12 cellular contexts compared by ENCODE assay signal in the genomic region with DNA sequence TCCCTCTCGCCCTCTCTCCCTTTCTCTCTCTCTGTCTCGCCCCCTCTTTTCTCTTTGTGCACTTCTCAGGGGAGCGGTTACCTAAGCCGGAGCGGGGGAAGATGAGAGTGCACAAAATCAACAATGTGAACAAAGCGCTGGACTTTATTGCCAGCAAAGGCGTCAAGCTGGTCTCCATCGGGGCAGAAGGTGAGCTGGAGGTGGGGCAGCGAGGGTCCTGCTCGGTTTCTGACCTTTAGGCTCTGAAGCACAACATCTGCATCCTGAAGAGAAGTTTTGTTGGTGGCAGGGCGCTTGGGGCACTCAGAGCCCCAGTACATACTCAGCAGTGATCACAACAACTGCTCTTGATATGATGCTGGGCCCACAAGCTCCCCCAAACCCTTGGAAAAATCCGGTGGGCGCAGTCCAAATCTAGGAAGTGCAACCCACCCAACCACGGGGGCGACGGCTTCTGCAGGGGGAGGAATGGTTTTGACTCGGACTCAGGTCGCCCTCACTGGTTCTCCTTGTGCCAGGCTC. TPM values are rescaled to one million over a fixed set of nuclear protein-coding genes. Genes with fewer than 3 reads are reported as not detected.
DNase-seq lines count a peak whose midpoint lies in the region; ATAC-seq and TF ChIP-seq lines count a peak whose summit lies in the region.
"Had no signal": no experiment of that assay in that cellular context is flagged by ENCODE, and none has a peak within 500 bp of the region (broad histone marks: within the 10 kb centered on the region; RNA-seq: fewer than 3 reads in every experiment).

No MANE protein-coding gene starts in this region.

- H3K9ac ChIP-seq in BLaER1 treated with 17β-estradiol and CSF1 and Interleukin-3, amounts not matched to agents 10 nM and 100 nM = peak overlapping the region in 3 of 11 experiments; percentile 11 to 40 (median 24); a peak in 1 of 22 replicates
- H3K9ac ChIP-seq in fibroblast of lung (ENCODE audit: insufficient read depth, low read length) = no peak overlapping the region

- H3K9me3 ChIP-seq in BLaER1 treated with 17β-estradiol and CSF1 and Interleukin-3, amounts not matched to agents 10 nM and 100 nM (replicated peaks in 1 of 11) = no peaks in the 10 kb centered on the region
- H3K9me3 ChIP-seq in fibroblast of lung (ENCODE audit: control insufficient read depth, insufficient read depth, low read depth, low read length) = no peaks in the 10 kb centered on the region
- no peaks in the 10 kb centered on the region for H3K9me3 ChIP-seq in prostate gland

- CTCF ChIA-PET in WTC11 (lab: Charles Lee) = interaction anchor here (0.6 to 2.2 kb wide), 4 partner anchors 18 to 66 kb away, joined by 3 to 10 read pairs (median 4); a partner anchor contains a TSS

- H3K4me2 ChIP-seq in BLaER1 treated with 17β-estradiol and CSF1 and Interleukin-3, amounts not matched to agents 10 nM and 100 nM = peak overlapping the region in 8 of 11 experiments; percentile 26 to 92 (median 70); a peak in 15 of 22 replicates
- no peak overlapping the region for H3K4me2 ChIP-seq in fibroblast of lung (ENCODE audit: extremely low read depth, insufficient read depth, low read length)

- POLR2A ChIA-PET in WTC11 (lab: Charles Lee) = interaction anchor here (1.3 kb wide), 1 partner anchor 53 kb away, joined by 3 read pairs; a partner anchor contains a TSS

- WGBS in prostate gland = 66% methylated on average over 18 of the region's 18 CpGs

- no peak for TF ChIP-seq POLR2A in prostate gland (IDR thresholded peaks at IDR 0.05)

- H3K4me1 ChIP-seq in BLaER1 treated with 17β-estradiol and CSF1 and Interleukin-3, amounts not matched to agents 10 nM and 100 nM = peaks cover 36 to 70% (median 68%) of the 10 kb centered on the region in 10 experiments
- H3K4me1 ChIP-seq in fibroblast of lung (ENCODE audit: control insufficient read depth, extremely low read depth, insufficient read depth, low read length) (peaks cover 21% of the 10 kb centered on the region), prostate gland (replicated peaks) (no peaks in the 10 kb centered on the region)

- peaks cover 83% of the 10 kb centered on the region for H3K79me2 ChIP-seq in fibroblast of lung (ENCODE audit: control insufficient read depth, insufficient read depth, low read length)

- no peaks in the 10 kb centered on the region for H3K27me3 ChIP-seq in BLaER1 treated with 17β-estradiol and CSF1 and Interleukin-3, amounts not matched to agents 10 nM and 100 nM
- no peaks in the 10 kb centered on the region for H3K27me3 ChIP-seq in fibroblast of lung (ENCODE audit: control insufficient read depth, insufficient read depth, low read length)
- H3K27me3 ChIP-seq in prostate gland (replicated peaks; ENCODE audit: insufficient read depth) = no peaks in the 10 kb centered on the region

- no peaks in the 10 kb centered on the region for H3K9me3 Mint-ChIP-seq in WTC11
- H3K9me3 Mint-ChIP-seq: activated CD4-positive, alpha-beta memory T cell treated with anti-CD3 and anti-CD28 coated beads for 36 hours; T-cell had no signal

- H3K36me3 Mint-ChIP-seq in WTC11 = peaks cover 41% of the 10 kb centered on the region

- intact Hi-C loops in prostate gland (cut with DNase I) = no loop called here

- peak overlapping the region in 4 of 11 experiments; percentile 10 to 63 (median 40); a peak in 5 of 22 replicates for H3K27ac ChIP-seq in BLaER1 treated with 17β-estradiol and CSF1 and Interleukin-3, amounts not matched to agents 10 nM and 100 nM
- H3K27ac ChIP-seq in fibroblast of lung (ENCODE audit: insufficient read depth, low read length) (peak overlapping the region; percentile 65), prostate gland (peak overlapping the region; percentile 26 to 31)

- peaks cover 40 to 100% (median 73%) of the 10 kb centered on the region in 11 experiments for H4K20me1 ChIP-seq in BLaER1 treated with 17β-estradiol and CSF1 and Interleukin-3, amounts not matched to agents 10 nM and 100 nM
- H4K20me1 ChIP-seq in fibroblast of lung (ENCODE audit: control insufficient read depth, extremely low read depth, insufficient read depth, low read length) = no peaks in the 10 kb centered on the region

- TF ChIP-seq CTCF in WTC11 (IDR thresholded peaks at IDR 0.05) (no peak), fibroblast of lung (conservative IDR thresholded peaks at IDR 0.05 in 1 of 2, IDR thresholded peaks at IDR 0.05 in 1 of 2; ENCODE audit: low read depth in 1 of 2, low read length in 2 of 2) (no peak), prostate gland (IDR thresholded peaks at IDR 0.05) (no peak)

- ATAC-seq in WTC11 (no peak), GM18517 (IDR thresholded peaks at IDR 0.05; ENCODE audit: unreplicated experiment) (no peak), GM18511 (IDR thresholded peaks at IDR 0.05; ENCODE audit: unreplicated experiment) (no peak)
- ATAC-seq: T-cell had no signal

- H3K27ac Mint-ChIP-seq in WTC11 = peak overlapping the region; percentile 61; the same call in 1 of the 2 replicates
- H3K27ac Mint-ChIP-seq: activated CD4-positive, alpha-beta memory T cell treated with anti-CD3 and anti-CD28 coated beads for 36 hours; B cell; T-cell had no signal

- H3K36me3 ChIP-seq in BLaER1 treated with 17β-estradiol and CSF1 and Interleukin-3, amounts not matched to agents 10 nM and 100 nM = peaks cover 65 to 96% (median 83%) of the 10 kb centered on the region in 11 experiments
- peaks cover 45% of the 10 kb centered on the region for H3K36me3 ChIP-seq in fibroblast of lung (ENCODE audit: control insufficient read depth, insufficient read depth, low read length)
- peaks cover 0 to 6% of the 10 kb centered on the region in 2 donors for H3K36me3 ChIP-seq in prostate gland

- H3K27me3 Mint-ChIP-seq in WTC11 (ENCODE audit: low read depth) = no peaks in the 10 kb centered on the region
- H3K27me3 Mint-ChIP-seq: activated CD4-positive, alpha-beta memory T cell treated with anti-CD3 and anti-CD28 coated beads for 36 hours; B cell; T-cell had no signal

- no peak overlapping the region for H3K4me3 ChIP-seq in BLaER1 treated with 17β-estradiol and CSF1 and Interleukin-3, amounts not matched to agents 10 nM and 100 nM
- H3K4me3 ChIP-seq in fibroblast of lung (replicated peaks in 1 of 4; ENCODE audit: control extremely low read depth in 1 of 4, insufficient read depth in 1 of 4, low read depth in 3 of 4, low read length in 4 of 4) (no peak overlapping the region), prostate gland (no peak overlapping the region)

- H3K4me1 Mint-ChIP-seq in WTC11 = peaks cover 29% of the 10 kb centered on the region

- no peak overlapping the region for H3K4me3 Mint-ChIP-seq in WTC11
- H3K4me3 Mint-ChIP-seq: activated CD4-positive, alpha-beta memory T cell treated with anti-CD3 and anti-CD28 coated beads for 36 hours; B cell; T-cell had no signal

- DNase-seq in WTC11 (ENCODE audit: low spot score) (no peak), fibroblast of lung (ENCODE audit: low read depth in 2 of 2) (no peak), prostate gland (ENCODE audit: low spot score) (no peak), OCI-M1 (lab: John Stamatoyannopoulos, UW) (no peak), activated gamma-delta T cell treated with Interleukin-2 at 50 U/mL for 16 hours (no peak)
- DNase-seq: activated CD4-positive, alpha-beta memory T cell treated with anti-CD3 and anti-CD28 coated beads for 36 hours; NK-92 treated with Interleukin-12 subunit alpha and Interleukin-12 subunit beta, amount 100 ng/mL, for 24 hours; T-cell had no signal

- H2AFZ ChIP-seq in fibroblast of lung (ENCODE audit: low read length) = no peak overlapping the region

TF ChIP-seq in WTC11, 78 proteins besides CTCF, POLR2A, EP300 and RAD21:
- TF ChIP-seq, protein P1, sequence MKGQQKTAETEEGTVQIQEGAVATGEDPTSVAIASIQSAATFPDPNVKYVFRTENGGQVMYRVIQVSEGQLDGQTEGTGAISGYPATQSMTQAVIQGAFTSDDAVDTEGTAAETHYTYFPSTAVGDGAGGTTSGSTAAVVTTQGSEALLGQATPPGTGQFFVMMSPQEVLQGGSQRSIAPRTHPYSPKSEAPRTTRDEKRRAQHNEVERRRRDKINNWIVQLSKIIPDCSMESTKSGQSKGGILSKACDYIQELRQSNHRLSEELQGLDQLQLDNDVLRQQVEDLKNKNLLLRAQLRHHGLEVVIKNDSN (CRISPR knock-in tag; IDR thresholded peaks at IDR 0.05) = no peak

RNA-seq across cellular contexts. Expression of a gene that starts 43.3 kb away (rescaled TPM):
- total RNA-seq in WTC11 (2021) = 9.6 to 9.9 TPM (median 9.8 TPM) in 3 replicates
- 0.26 and 0.50 TPM in 2 replicates for total RNA-seq in fibroblast of lung
- polyA plus RNA-seq in fibroblast of lung = 0.07 and 0.20 TPM in 2 replicates
- 0.05 TPM in 1 of 2 replicates, not detected in the other for polyA plus RNA-seq in fibroblast of lung (2012)
- not detected in 2 replicates for polyA minus RNA-seq in fibroblast of lung (ENCODE audit: low replicate concordance)
- 1 to 10 TPM; 2.3 to 6.0 TPM for total RNA-seq in prostate gland

RNA-seq across cellular contexts. Expression of a gene that starts 53.5 kb away (rescaled TPM):
- total RNA-seq in WTC11 (2021) (484 to 511 TPM (median 506 TPM) in 3 replicates), fibroblast of lung (65.0 and 127 TPM in 2 replicates), prostate gland (100 to 1,000 TPM; 312 to 330 TPM)
- polyA plus RNA-seq in fibroblast of lung = 363 and 683 TPM in 2 replicates
- 608 and 1,180 TPM in 2 replicates for polyA plus RNA-seq in fibroblast of lung (2012)
- 641 and 1,577 TPM in 2 replicates for polyA minus RNA-seq in fibroblast of lung (ENCODE audit: low replicate concordance)
